Comparison of ENCODE assay signal across 16 cellular contexts in the genomic region with DNA sequence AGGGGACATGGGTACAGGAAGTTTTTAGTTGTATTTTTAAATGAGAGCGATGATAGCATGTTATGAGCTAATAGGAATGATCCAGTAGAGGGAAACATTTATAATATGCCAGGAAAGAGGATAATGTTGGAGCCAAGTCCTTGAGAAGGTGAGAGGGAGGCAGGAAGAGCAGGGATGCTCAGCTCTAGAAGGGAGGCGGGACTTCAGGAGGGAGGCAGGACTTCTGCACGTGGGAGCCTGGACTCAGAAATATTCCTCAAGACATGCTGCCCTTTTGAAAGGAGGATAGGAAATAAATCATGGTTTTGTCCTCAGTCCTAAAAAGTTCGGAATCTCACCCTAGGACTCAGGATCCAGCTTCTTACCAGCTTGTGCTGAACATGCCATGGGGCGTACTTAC. TPM values are rescaled to one million over a fixed set of nuclear protein-coding genes. Genes with fewer than 3 reads are reported as not detected.
DNase-seq lines count a peak whose midpoint lies in the region; ATAC-seq lines count a peak whose summit lies in the region.
"Had no signal": no experiment of that assay in that cellular context is flagged by ENCODE, and none has a peak within 500 bp of the region (broad histone marks: within the 10 kb centered on the region; RNA-seq: fewer than 3 reads in every experiment).

No MANE protein-coding gene starts in this region.

- peak overlapping the region; percentile 94 for H3K27ac Mint-ChIP-seq in stimulated activated naive CD8-positive, alpha-beta T cell treated with anti-CD3 and anti-CD28 coated beads, Interleukin-15, Interleukin-2, amounts not matched to agents 100 ng/mL and 50 ng/mL, for 24 hours
- H3K27ac Mint-ChIP-seq in activated T-helper 2 cell treated with anti-CD3 and anti-CD28 coated beads, Interferon-gamma antibody, Interleukin-2, Interleukin-4, amounts not matched to agents 10 μg/mL and 5 μg/mL and 100 μg/mL, durations not matched to agents 14 hours and 24 hours and 36 hours: peak overlapping the region; percentile 92
- peak overlapping the region; percentile 90 to 98 (median 94) for H3K27ac Mint-ChIP-seq in naive thymus-derived CD8-positive, alpha-beta T cell
- H3K27ac Mint-ChIP-seq: GM23338 had no signal

- H3K4me3 Mint-ChIP-seq in stimulated activated naive CD8-positive, alpha-beta T cell treated with anti-CD3 and anti-CD28 coated beads, Interleukin-15, Interleukin-2, amounts not matched to agents 100 ng/mL and 50 ng/mL, for 24 hours: peak overlapping the region; percentile 60
- H3K4me3 Mint-ChIP-seq in activated T-helper 2 cell treated with anti-CD3 and anti-CD28 coated beads, Interferon-gamma antibody, Interleukin-2, Interleukin-4, amounts not matched to agents 10 μg/mL and 5 μg/mL and 100 μg/mL, durations not matched to agents 14 hours and 24 hours and 36 hours (ENCODE audit: low read depth): peak overlapping the region; percentile 38
- H3K4me3 Mint-ChIP-seq in naive thymus-derived CD8-positive, alpha-beta T cell: peak overlapping the region in 9 of 10 donors; percentile 20 to 83 (median 67)
- H3K4me3 Mint-ChIP-seq: GM23338 had no signal

- POLR2A ChIA-PET in naive thymus-derived CD8-positive, alpha-beta T cell (lab: Charles Lee): interaction anchor here (0.9 to 1.0 kb wide), 2 partner anchors 140 to 199 kb away, joined by 3 to 4 read pairs; a partner anchor contains a TSS

- no peaks in the 10 kb centered on the region for H3K27me3 Mint-ChIP-seq in stimulated activated naive CD8-positive, alpha-beta T cell treated with anti-CD3 and anti-CD28 coated beads, Interleukin-15, Interleukin-2, amounts not matched to agents 100 ng/mL and 50 ng/mL, for 24 hours
- no peaks in the 10 kb centered on the region for H3K27me3 Mint-ChIP-seq in activated T-helper 2 cell treated with anti-CD3 and anti-CD28 coated beads, Interferon-gamma antibody, Interleukin-2, Interleukin-4, amounts not matched to agents 10 μg/mL and 5 μg/mL and 100 μg/mL, durations not matched to agents 14 hours and 24 hours and 36 hours (ENCODE audit: low read depth)
- no peaks in the 10 kb centered on the region for H3K27me3 Mint-ChIP-seq in naive thymus-derived CD8-positive, alpha-beta T cell

- intact Hi-C loops in activated T-helper 2 cell treated with anti-CD3 and anti-CD28 coated beads, Interferon-gamma antibody, Interleukin-2, Interleukin-4, amounts not matched to agents 10 μg/mL and 5 μg/mL and 100 μg/mL, durations not matched to agents 14 hours and 24 hours and 36 hours (cut with micrococcal nuclease): no loop called here

- no peak for ATAC-seq in stimulated activated naive CD8-positive, alpha-beta T cell treated with anti-CD3 and anti-CD28 coated beads, Interleukin-15, Interleukin-2, amounts not matched to agents 100 U/mL and 50 U/mL, for 24 hours
- no peak for ATAC-seq in naive thymus-derived CD8-positive, alpha-beta T cell
- no peak for ATAC-seq in GM21390 (IDR thresholded peaks at IDR 0.05; ENCODE audit: unreplicated experiment)
- ATAC-seq: GM23338, left lobe of liver had no signal

- H3K36me3 Mint-ChIP-seq in stimulated activated naive CD8-positive, alpha-beta T cell treated with anti-CD3 and anti-CD28 coated beads, Interleukin-15, Interleukin-2, amounts not matched to agents 100 ng/mL and 50 ng/mL, for 24 hours (ENCODE audit: low read depth): peaks cover 58% of the 10 kb centered on the region
- peaks cover 37% of the 10 kb centered on the region for H3K36me3 Mint-ChIP-seq in activated T-helper 2 cell treated with anti-CD3 and anti-CD28 coated beads, Interferon-gamma antibody, Interleukin-2, Interleukin-4, amounts not matched to agents 10 μg/mL and 5 μg/mL and 100 μg/mL, durations not matched to agents 14 hours and 24 hours and 36 hours (ENCODE audit: low read depth)
- H3K36me3 Mint-ChIP-seq in naive thymus-derived CD8-positive, alpha-beta T cell: no peaks in the 10 kb centered on the region

- no peak for DNase-seq in stimulated activated naive CD8-positive, alpha-beta T cell treated with anti-CD3 and anti-CD28 coated beads, Interleukin-15, Interleukin-2, amounts not matched to agents 100 U/mL and 50 U/mL, for 24 hours
- no peak for DNase-seq in activated T-helper 2 cell treated with anti-CD3 and anti-CD28 coated beads, Interferon-gamma antibody, Interleukin-2, Interleukin-4, amounts not matched to agents 10 μg/mL and 5 μg/mL and 100 μg/mL, durations not matched to agents 14 hours and 24 hours and 36 hours (ENCODE audit: low spot score)
- DNase-seq in naive thymus-derived CD8-positive, alpha-beta T cell: no peak
- no peak for DNase-seq in GM03348 (ENCODE audit: low spot score)
- no peak for DNase-seq in effector CD4-positive, alpha-beta T cell
- DNase-seq: activated CD8-positive, alpha-beta memory T cell treated with anti-CD3 and anti-CD28 coated beads, Interleukin-2, amount 50 U/mL, for 48 hours; DMS79; hypothalamus; NCI-H1694 treated with DMSO at 0.1 percent for 48 hours; NCI-H510A; stimulated activated CD4-positive, alpha-beta T cell treated with anti-CD3 and anti-CD28 coated beads, Interleukin-2, amount 100 ng/mL, for 24 hours; upper lobe of left lung had no signal

- H3K9me3 Mint-ChIP-seq in stimulated activated naive CD8-positive, alpha-beta T cell treated with anti-CD3 and anti-CD28 coated beads, Interleukin-15, Interleukin-2, amounts not matched to agents 100 ng/mL and 50 ng/mL, for 24 hours: no peaks in the 10 kb centered on the region
- H3K9me3 Mint-ChIP-seq in activated T-helper 2 cell treated with anti-CD3 and anti-CD28 coated beads, Interferon-gamma antibody, Interleukin-2, Interleukin-4, amounts not matched to agents 10 μg/mL and 5 μg/mL and 100 μg/mL, durations not matched to agents 14 hours and 24 hours and 36 hours: no peaks in the 10 kb centered on the region
- H3K9me3 Mint-ChIP-seq in naive thymus-derived CD8-positive, alpha-beta T cell: no peaks in the 10 kb centered on the region
- H3K9me3 Mint-ChIP-seq: GM23338 had no signal

- H3K4me1 Mint-ChIP-seq in stimulated activated naive CD8-positive, alpha-beta T cell treated with anti-CD3 and anti-CD28 coated beads, Interleukin-15, Interleukin-2, amounts not matched to agents 100 ng/mL and 50 ng/mL, for 24 hours (ENCODE audit: low read depth): peaks cover 98% of the 10 kb centered on the region
- peaks cover 92% of the 10 kb centered on the region for H3K4me1 Mint-ChIP-seq in activated T-helper 2 cell treated with anti-CD3 and anti-CD28 coated beads, Interferon-gamma antibody, Interleukin-2, Interleukin-4, amounts not matched to agents 10 μg/mL and 5 μg/mL and 100 μg/mL, durations not matched to agents 14 hours and 24 hours and 36 hours (ENCODE audit: low read depth)
- peaks cover 61 to 98% (median 96%) of the 10 kb centered on the region in 4 donors for H3K4me1 Mint-ChIP-seq in naive thymus-derived CD8-positive, alpha-beta T cell

RNA-seq across cellular contexts. Expression of a gene that starts 5.9 kb away (rescaled TPM):
- 25.8 and 29.5 TPM in 2 replicates for total RNA-seq in activated T-helper 2 cell treated with anti-CD3 and anti-CD28 coated beads, Interferon-gamma antibody, Interleukin-2, Interleukin-4, amounts not matched to agents 10 μg/mL and 5 μg/mL and 100 μg/mL, durations not matched to agents 14 hours and 24 hours and 36 hours
- 10 to 100 TPM; 34.3 to 36.9 TPM for total RNA-seq in naive thymus-derived CD8-positive, alpha-beta T cell
- polyA plus RNA-seq in naive thymus-derived CD8-positive, alpha-beta T cell: 1 to 10 TPM; 2.9 to 7.7 (median 5.2) TPM
